ENCODE assay signal across 8 cellular contexts in genomic region chr1:200483491-200484143, GRCh38.
DNase-seq lines count a peak whose midpoint lies in the region; ATAC-seq and TF ChIP-seq lines count a peak whose summit lies in the region.

No MANE protein-coding gene starts in this region.

- H3K4me1 ChIP-seq in SJCRH30 (no peaks in the 10 kb centered on the region), osteoblast (ENCODE audit: insufficient read depth, low read length) (peaks cover 28% of the 10 kb centered on the region)

- H3K36me3 ChIP-seq in SJCRH30, result no peaks in the 10 kb centered on the region
- no peaks in the 10 kb centered on the region for H3K36me3 ChIP-seq in osteoblast (ENCODE audit: insufficient read depth, low read length)

- no peak overlapping the region for H2AFZ ChIP-seq in osteoblast (ENCODE audit: low read length)

- no peaks in the 10 kb centered on the region for H4K20me1 ChIP-seq in osteoblast (ENCODE audit: insufficient read depth, low read length)

- H3K4me3 ChIP-seq in AG04449 (ENCODE audit: low read depth, low read length) (no peak overlapping the region), SJCRH30 (no peak overlapping the region), osteoblast (ENCODE audit: insufficient read depth, low read length) (peak overlapping the region; percentile 49)

- DNase-seq in AG04449 (ENCODE audit: low read depth, low spot score) (peak; percentile 98), SJCRH30 (peak; percentile 7 to 28), astrocyte of the hippocampus (ENCODE audit: low read depth, low spot score) (peak; percentile 97), osteoblast (ENCODE audit: insufficient read length, low spot score, missing footprints) (peak; percentile 96), T-helper 9 cell (no peak), NCI-H82 treated with DMSO at 0.1 percent for 48 hours (lab: John Stamatoyannopoulos, UW; ENCODE audit: unreplicated experiment) (no peak)

- peak overlapping the region; percentile 77 for H3K4me2 ChIP-seq in osteoblast (ENCODE audit: insufficient read depth, low read length)

- ATAC-seq in GM19043 (IDR thresholded peaks at IDR 0.05; ENCODE audit: low read depth, unreplicated experiment), result peak; percentile 100
- peak; percentile 98 for ATAC-seq in HG03095 (IDR thresholded peaks at IDR 0.05; ENCODE audit: unreplicated experiment)

- H3K79me2 ChIP-seq in osteoblast (ENCODE audit: insufficient read depth, low read length), result peaks cover 3% of the 10 kb centered on the region

- H3K27me3 ChIP-seq in SJCRH30 (no peaks in the 10 kb centered on the region), osteoblast (ENCODE audit: insufficient read depth, low read length) (no peaks in the 10 kb centered on the region)

- H3K27ac ChIP-seq in SJCRH30, result no peak overlapping the region
- peak overlapping the region; percentile 96 for H3K27ac ChIP-seq in osteoblast (ENCODE audit: low read depth, low read length)

- TF ChIP-seq CTCF in AG04449 (IDR thresholded peaks at IDR 0.05; ENCODE audit: insufficient read depth, low read length, missing control alignments), result no peak
- TF ChIP-seq CTCF in osteoblast (IDR thresholded peaks at IDR 0.05; ENCODE audit: extremely low read depth, low read depth, low read length), result no peak

- no peaks in the 10 kb centered on the region for H3K9me3 ChIP-seq in SJCRH30 (replicated peaks)
- no peaks in the 10 kb centered on the region for H3K9me3 ChIP-seq in osteoblast (ENCODE audit: low read depth, low read length)

- CTCF ChIA-PET in AG04449 (lab: Yijun Ruan, JAX), result interaction anchor here (0.6 to 3.6 kb wide), 15 partner anchors 13 to 799 kb away, joined by 3 to 24 read pairs (median 3); no protein-coding TSS in a partner anchor

- POLR2A ChIA-PET in AG04449 (lab: Yijun Ruan, JAX), result interaction anchor here (0.6 to 1.6 kb wide), 9 partner anchors 9 to 253 kb away, joined by 3 to 7 read pairs (median 3); no protein-coding TSS in a partner anchor

Comparison
In these comparisons a context has a peak if more than half of its experiments do, and no peak if none do; other contexts are left out.
1. DNase-seq: peak in AG04449 (single experiment), SJCRH30 (2 of 2), astrocyte of the hippocampus (single experiment) and osteoblast (single experiment); none in T-helper 9 cell (single experiment) and NCI-H82 treated with DMSO at 0.1 percent for 48 hours (single experiment).